ENCODE assay signal across 8 cellular contexts in the genomic region with DNA sequence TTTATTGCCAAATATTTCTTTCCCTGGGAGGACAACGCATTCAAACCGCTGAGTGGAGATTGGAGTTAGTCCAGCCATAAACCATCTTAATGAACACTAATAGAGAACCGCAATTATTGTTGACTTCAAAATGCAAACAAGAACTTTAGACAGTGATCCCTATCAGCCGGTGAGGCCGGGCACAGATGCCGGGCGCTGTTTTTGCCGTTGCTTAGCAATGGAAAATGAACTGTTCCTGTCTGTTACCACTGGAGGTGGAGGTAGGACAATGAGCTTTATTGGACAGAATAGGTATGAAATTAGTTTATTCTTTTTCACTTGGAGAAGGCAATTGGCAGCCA.
DNase-seq lines count a peak whose midpoint lies in the region; ATAC-seq, FAIRE-seq and TF ChIP-seq lines count a peak whose summit lies in the region.

No MANE protein-coding gene starts in this region.

- H3K27ac ChIP-seq in HepG2 (ENCODE audit: extremely low read length, insufficient read depth, low read length) = peak overlapping the region; percentile 100

- peak overlapping the region; percentile 34 for H2AFZ ChIP-seq in HepG2 (ENCODE audit: low read length)

- no peaks in the 10 kb centered on the region for H3K36me3 ChIP-seq in HepG2 (replicated peaks in 1 of 2; ENCODE audit: control insufficient read depth in 1 of 2, insufficient read depth in 2 of 2, low read length in 2 of 2)

- H3K27me3 ChIP-seq in HepG2 (ENCODE audit: control insufficient read depth in 1 of 2, insufficient read depth in 2 of 2, low read length in 2 of 2) = no peaks in the 10 kb centered on the region

- no peak overlapping the region for H3K27ac Mint-ChIP-seq in stimulated activated effector memory CD8-positive, alpha-beta T cell treated with anti-CD3 and anti-CD28 coated beads, Interleukin-12 subunit alpha, Interleukin-12 subunit beta, amount 100 ng/mL, for 72 hours

- no peaks in the 10 kb centered on the region for H3K36me3 Mint-ChIP-seq in stimulated activated effector memory CD8-positive, alpha-beta T cell treated with anti-CD3 and anti-CD28 coated beads, Interleukin-12 subunit alpha, Interleukin-12 subunit beta, amount 100 ng/mL, for 72 hours

- peak overlapping the region; percentile 51 to 76 (median 54) for H3K4me3 ChIP-seq in HepG2 (replicated peaks in 1 of 3; ENCODE audit: insufficient read depth in 1 of 3, low read depth in 2 of 3, low read length in 3 of 3)

- intact Hi-C loops in HepG2 (cut with micrococcal nuclease; ENCODE audit: unreplicated experiment) = loop anchor here (2.0 to 5.0 kb wide), 5 partner anchors 96 to 731 kb away; no protein-coding TSS in a partner anchor

- peaks cover 7% of the 10 kb centered on the region for H3K4me1 Mint-ChIP-seq in stimulated activated effector memory CD8-positive, alpha-beta T cell treated with anti-CD3 and anti-CD28 coated beads, Interleukin-12 subunit alpha, Interleukin-12 subunit beta, amount 100 ng/mL, for 72 hours

- TF ChIP-seq POLR2A in HepG2 (IDR thresholded peaks at IDR 0.05; ENCODE audit: insufficient read depth in 1 of 2, low read depth in 2 of 2, low read length in 2 of 2) = peak in 1 of 2 experiments; percentile 60; a peak in 1 of 4 replicates

- CTCF ChIA-PET in HepG2 (lab: Yijun Ruan, JAX; ENCODE audit: low intra/inter-chr PET ratio, low total read pairs) = interaction anchor here (1.4 kb wide), 2 partner anchors 14 to 874 kb away, joined by 5 to 7 read pairs; no protein-coding TSS in a partner anchor

- peak; percentile 79 to 82; a peak in 3 of 4 replicates for TF ChIP-seq EP300 in HepG2 (IDR thresholded peaks at IDR 0.05; ENCODE audit: low read depth in 2 of 2, low read length in 2 of 2)
- TF ChIP-seq EP300 in HepG2 (CRISPR knock-in tag; IDR thresholded peaks at IDR 0.05; ENCODE audit: borderline replicate concordance) = no peak

- in situ Hi-C loops in HepG2 (cut with HindIII; ENCODE audit: extremely low pct_ligation_motif_present, low pct_unique_long_range_greater_than_20kb) = loop anchor here (5.0 to 25.0 kb wide), 3 partner anchors 376 to 871 kb away; a partner anchor contains a TSS

- peaks cover 28% of the 10 kb centered on the region for H3K4me1 ChIP-seq in HepG2 (ENCODE audit: insufficient read depth, low read length)

- TF ChIP-seq RAD21 in HepG2 (CRISPR knock-in tag; IDR thresholded peaks at IDR 0.05) = no peak; the same call in 1 of the 2 replicates

- peak overlapping the region; percentile 99 for H3K9ac ChIP-seq in HepG2 (ENCODE audit: insufficient read depth, low read depth, low read length)

- no peaks in the 10 kb centered on the region for H3K9me3 Mint-ChIP-seq in stimulated activated effector memory CD8-positive, alpha-beta T cell treated with anti-CD3 and anti-CD28 coated beads, Interleukin-12 subunit alpha, Interleukin-12 subunit beta, amount 100 ng/mL, for 72 hours

- peak overlapping the region; percentile 100 for H3K4me2 ChIP-seq in HepG2 (ENCODE audit: low read depth, low read length)

- TF ChIP-seq CTCF in HepG2 (CRISPR knock-in tag; IDR thresholded peaks at IDR 0.05) = no peak; the same call in 1 of the 2 replicates

- BruUV-seq in HepG2 (replicated peaks; lab: Mats Ljungman, UMichigan) = TSS peak; percentile 93

- under 1% methylated on average over 8 of the region's 8 CpGs for WGBS in HepG2 (ENCODE audit: low lambda C conversion rate)

- POLR2A ChIA-PET in HepG2 (lab: Yijun Ruan, JAX) = interaction anchor here (0.6 to 1.7 kb wide), 13 partner anchors 10 to 872 kb away, joined by 3 to 9 read pairs (median 4); no protein-coding TSS in a partner anchor

- H4K20me1 ChIP-seq in HepG2 (ENCODE audit: insufficient read depth, low read length) = no peaks in the 10 kb centered on the region

- H3K4me3 Mint-ChIP-seq in stimulated activated effector memory CD8-positive, alpha-beta T cell treated with anti-CD3 and anti-CD28 coated beads, Interleukin-12 subunit alpha, Interleukin-12 subunit beta, amount 100 ng/mL, for 72 hours = no peak overlapping the region

- ATAC-seq in HepG2 (peak; percentile 89), HG03378 (IDR thresholded peaks at IDR 0.05; ENCODE audit: unreplicated experiment) (no peak)
- ATAC-seq in stimulated activated effector memory CD8-positive, alpha-beta T cell treated with anti-CD3 and anti-CD28 coated beads, Interleukin-12 subunit alpha, Interleukin-12 subunit beta, amount 100 ng/mL, for 72 hours = no peak

- H3K9me3 ChIP-seq in HepG2 (ENCODE audit: low read length) = peaks cover 12% of the 10 kb centered on the region

- peak; percentile 98 for FAIRE-seq in HepG2 (lab: Jason Lieb, UNC)

- no peaks in the 10 kb centered on the region for H3K79me2 ChIP-seq in HepG2 (ENCODE audit: insufficient read depth, low read length)

- DNase-seq in NCI-H446 (lab: John Stamatoyannopoulos, UW) = peak; percentile 69 to 78
- DNase-seq in NCI-H446 treated with DMSO at 0.1 percent for 48 hours (lab: John Stamatoyannopoulos, UW) = no peak
- peak; percentile 84 for DNase-seq in amniotic epithelial cell (ENCODE audit: low read depth)
- DNase-seq in HepG2 (ENCODE audit: low spot score) = peak; percentile 93
- peak; percentile 58 for DNase-seq in ureter (ENCODE audit: low spot score)
- DNase-seq in stimulated activated effector memory CD8-positive, alpha-beta T cell treated with anti-CD3 and anti-CD28 coated beads, Interleukin-12 subunit alpha, Interleukin-12 subunit beta, amount 100 ng/mL, for 72 hours (ENCODE audit: low spot score in 2 of 2) = no peak
- DNase-seq in activated CD4-positive, CD25-positive, alpha-beta regulatory T cell treated with anti-CD3 and anti-CD28 coated beads, Interleukin-2, amount 50 U/mL, for 72 hours = no peak

TF ChIP-seq in HepG2, 621 proteins besides CTCF, POLR2A, EP300 and RAD21 (continues in another document):
- TF ChIP-seq FOXA1 (IDR thresholded peaks at IDR 0.05) (no peak), FOXA1 (CRISPR knock-in tag; IDR thresholded peaks at IDR 0.05) (peak; percentile 63), NR2C2 (CRISPR knock-in tag; IDR thresholded peaks at IDR 0.05; ENCODE audit: borderline replicate concordance) (no peak), NFIC (IDR thresholded peaks at IDR 0.05; ENCODE audit: low read length) (0 out of 2 replicates have a peak, but pooled peaks have one; percentile 6), RFXAP (CRISPR knock-in tag; IDR thresholded peaks at IDR 0.05; ENCODE audit: borderline replicate concordance) (no peak), HNF4A (CRISPR knock-in tag; IDR thresholded peaks at IDR 0.05) (peak; percentile 83), ZFP1 (CRISPR knock-in tag; IDR thresholded peaks at IDR 0.05) (no peak), NCOR1 (IDR thresholded peaks at IDR 0.05; ENCODE audit: borderline replicate concordance, low read length) (peak; percentile 56; the same call in 1 of the 2 replicates), RORA (CRISPR knock-in tag; IDR thresholded peaks at IDR 0.05) (no peak), FOXA3 (CRISPR knock-in tag; IDR thresholded peaks at IDR 0.05) (peak; percentile 46)
- TF ChIP-seq, protein P1, sequence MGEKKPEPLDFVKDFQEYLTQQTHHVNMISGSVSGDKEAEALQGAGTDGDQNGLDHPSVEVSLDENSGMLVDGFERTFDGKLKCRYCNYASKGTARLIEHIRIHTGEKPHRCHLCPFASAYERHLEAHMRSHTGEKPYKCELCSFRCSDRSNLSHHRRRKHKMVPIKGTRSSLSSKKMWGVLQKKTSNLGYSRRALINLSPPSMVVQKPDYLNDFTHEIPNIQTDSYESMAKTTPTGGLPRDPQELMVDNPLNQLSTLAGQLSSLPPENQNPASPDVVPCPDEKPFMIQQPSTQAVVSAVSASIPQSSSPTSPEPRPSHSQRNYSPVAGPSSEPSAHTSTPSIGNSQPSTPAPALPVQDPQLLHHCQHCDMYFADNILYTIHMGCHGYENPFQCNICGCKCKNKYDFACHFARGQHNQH (CRISPR knock-in tag; IDR thresholded peaks at IDR 0.05) = 0 out of 2 replicates have a peak, but pooled peaks have one; percentile 11
- TF ChIP-seq, protein P2, sequence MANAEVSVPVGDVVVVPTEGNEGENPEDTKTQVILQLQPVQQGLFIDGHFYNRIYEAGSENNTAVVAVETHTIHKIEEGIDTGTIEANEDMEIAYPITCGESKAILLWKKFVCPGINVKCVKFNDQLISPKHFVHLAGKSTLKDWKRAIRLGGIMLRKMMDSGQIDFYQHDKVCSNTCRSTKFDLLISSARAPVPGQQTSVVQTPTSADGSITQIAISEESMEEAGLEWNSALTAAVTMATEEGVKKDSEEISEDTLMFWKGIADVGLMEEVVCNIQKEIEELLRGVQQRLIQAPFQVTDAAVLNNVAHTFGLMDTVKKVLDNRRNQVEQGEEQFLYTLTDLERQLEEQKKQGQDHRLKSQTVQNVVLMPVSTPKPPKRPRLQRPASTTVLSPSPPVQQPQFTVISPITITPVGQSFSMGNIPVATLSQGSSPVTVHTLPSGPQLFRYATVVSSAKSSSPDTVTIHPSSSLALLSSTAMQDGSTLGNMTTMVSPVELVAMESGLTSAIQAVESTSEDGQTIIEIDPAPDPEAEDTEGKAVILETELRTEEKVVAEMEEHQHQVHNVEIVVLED (CRISPR knock-in tag; IDR thresholded peaks at IDR 0.05; ENCODE audit: borderline replicate concordance) = 0 out of 2 replicates have a peak, but pooled peaks have one; percentile 2
- TF ChIP-seq, protein P3, sequence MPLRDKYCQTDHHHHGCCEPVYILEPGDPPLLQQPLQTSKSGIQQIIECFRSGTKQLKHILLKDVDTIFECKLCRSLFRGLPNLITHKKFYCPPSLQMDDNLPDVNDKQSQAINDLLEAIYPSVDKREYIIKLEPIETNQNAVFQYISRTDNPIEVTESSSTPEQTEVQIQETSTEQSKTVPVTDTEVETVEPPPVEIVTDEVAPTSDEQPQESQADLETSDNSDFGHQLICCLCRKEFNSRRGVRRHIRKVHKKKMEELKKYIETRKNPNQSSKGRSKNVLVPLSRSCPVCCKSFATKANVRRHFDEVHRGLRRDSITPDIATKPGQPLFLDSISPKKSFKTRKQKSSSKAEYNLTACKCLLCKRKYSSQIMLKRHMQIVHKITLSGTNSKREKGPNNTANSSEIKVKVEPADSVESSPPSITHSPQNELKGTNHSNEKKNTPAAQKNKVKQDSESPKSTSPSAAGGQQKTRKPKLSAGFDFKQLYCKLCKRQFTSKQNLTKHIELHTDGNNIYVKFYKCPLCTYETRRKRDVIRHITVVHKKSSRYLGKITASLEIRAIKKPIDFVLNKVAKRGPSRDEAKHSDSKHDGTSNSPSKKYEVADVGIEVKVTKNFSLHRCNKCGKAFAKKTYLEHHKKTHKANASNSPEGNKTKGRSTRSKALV (CRISPR knock-in tag; IDR thresholded peaks at IDR 0.05) = no peak
- TF ChIP-seq, protein P4, sequence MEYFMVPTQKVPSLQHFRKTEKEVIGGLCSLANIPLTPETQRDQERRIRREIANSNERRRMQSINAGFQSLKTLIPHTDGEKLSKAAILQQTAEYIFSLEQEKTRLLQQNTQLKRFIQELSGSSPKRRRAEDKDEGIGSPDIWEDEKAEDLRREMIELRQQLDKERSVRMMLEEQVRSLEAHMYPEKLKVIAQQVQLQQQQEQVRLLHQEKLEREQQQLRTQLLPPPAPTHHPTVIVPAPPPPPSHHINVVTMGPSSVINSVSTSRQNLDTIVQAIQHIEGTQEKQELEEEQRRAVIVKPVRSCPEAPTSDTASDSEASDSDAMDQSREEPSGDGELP (IDR thresholded peaks at IDR 0.05; ENCODE audit: borderline replicate concordance, low read depth) = peak; percentile 88; the same call in 1 of the 2 replicates

Comparison
In these comparisons a context has a peak if more than half of its experiments do, and no peak if none do; other contexts are left out.
1. DNase-seq: peak in NCI-H446 (2 of 2), amniotic epithelial cell (single experiment), HepG2 (single experiment) and ureter (single experiment); none in NCI-H446 treated with DMSO at 0.1 percent for 48 hours (single experiment), stimulated activated effector memory CD8-positive, alpha-beta T cell treated with anti-CD3 and anti-CD28 coated beads, Interleukin-12 subunit alpha, Interleukin-12 subunit beta, amount 100 ng/mL, for 72 hours (0 of 2) and activated CD4-positive, CD25-positive, alpha-beta regulatory T cell treated with anti-CD3 and anti-CD28 coated beads, Interleukin-2, amount 50 U/mL, for 72 hours (single experiment).